ENCODE assay signal across 8 cellular contexts in the genomic region with DNA sequence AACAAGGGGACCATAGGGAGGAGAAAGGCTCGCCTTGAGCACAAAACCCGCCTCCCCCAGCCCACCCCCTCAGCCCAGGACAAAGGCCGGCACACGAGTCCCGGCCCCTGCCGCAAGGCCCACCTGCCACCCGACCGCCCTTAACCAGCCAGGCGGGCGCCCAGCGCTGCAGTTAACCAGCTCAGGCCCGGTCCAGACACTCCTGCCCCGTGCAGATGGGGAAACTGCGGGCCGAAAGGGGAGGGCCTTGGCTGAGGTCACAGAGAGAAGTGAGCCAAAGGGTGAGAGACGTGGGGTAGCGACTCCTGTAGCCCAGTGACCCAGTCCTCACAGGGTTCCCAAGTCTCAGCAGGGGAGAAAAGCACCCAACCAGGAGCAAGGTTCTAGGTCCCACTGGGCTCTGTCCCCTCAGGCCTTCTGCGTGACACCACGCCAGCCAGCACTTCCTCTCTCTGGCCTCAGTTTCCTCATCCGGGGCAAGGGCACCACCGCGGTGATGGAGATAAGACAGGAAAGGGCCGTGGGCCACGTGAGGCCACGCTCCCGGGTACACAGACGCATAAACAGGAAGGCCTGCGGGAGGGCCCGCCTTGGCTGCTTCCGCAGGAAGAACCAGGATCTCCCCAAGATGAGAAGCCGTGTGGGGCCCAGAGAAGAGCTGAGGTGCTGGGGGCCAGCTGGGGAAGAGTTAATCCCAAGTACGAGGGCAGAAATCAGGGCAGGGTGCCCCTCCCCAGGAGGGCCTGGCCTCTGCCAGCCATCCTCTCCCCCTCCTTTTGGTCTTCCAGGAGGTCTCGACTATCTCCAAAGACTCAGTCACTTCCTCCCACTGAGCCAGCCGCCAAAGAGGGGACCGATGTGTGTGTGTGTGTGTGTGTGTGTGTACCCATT. TPM values are rescaled to one million over a fixed set of nuclear protein-coding genes. Genes with fewer than 3 reads are reported as not detected.
DNase-seq lines count a peak whose midpoint lies in the region; ATAC-seq and TF ChIP-seq lines count a peak whose summit lies in the region.

No MANE protein-coding gene starts in this region.

- H3K36me3 ChIP-seq in HEK293 (ENCODE audit: control insufficient read depth in 2 of 2, insufficient read depth in 1 of 2, low read length in 2 of 2) (no peaks in the 10 kb centered on the region), mucosa of descending colon (ENCODE audit: low read depth) (no peaks in the 10 kb centered on the region)

- TF ChIP-seq CTCF in HEK293 (tag by site-specific recombination; IDR thresholded peaks at IDR 0.05) (no peak), mucosa of descending colon (IDR thresholded peaks at IDR 0.05) (no peak)

- POLR2A ChIA-PET in HEK293 (lab: Yijun Ruan, JAX) = no interaction called here

- H3K27ac ChIP-seq in HEK293 (ENCODE audit: extremely low read depth, low read depth, low read length) = no peak overlapping the region
- peak overlapping the region; percentile 30 for H3K27ac ChIP-seq in angular gyrus (ENCODE audit: low read depth, low read length)

- DNase-seq in T-helper 22 cell (ENCODE audit: low read depth) (peak; percentile 73), mucosa of descending colon (peak; percentile 75 to 94 (median 77)), COLO668 (lab: John Stamatoyannopoulos, UW; ENCODE audit: unreplicated experiment) (no peak), NCI-H2081 treated with DMSO at 0.1 percent for 48 hours (lab: John Stamatoyannopoulos, UW) (no peak), DMS153 (lab: John Stamatoyannopoulos, UW) (no peak)
- peak; percentile 62 for DNase-seq in stimulated activated CD8-positive, alpha-beta memory T cell treated with anti-CD3 and anti-CD28 coated beads, Interleukin-7, amount 100 ng/mL, for 24 hours (ENCODE audit: low read depth)

- CTCF ChIA-PET in HEK293 (lab: Yijun Ruan, JAX) = interaction anchor here (4.2 kb wide), 1 partner anchor 12 kb away, joined by 17 read pairs; no protein-coding TSS in a partner anchor

- H3K4me3 ChIP-seq in HEK293 (ENCODE audit: low read depth, low read length) (no peak overlapping the region), mucosa of descending colon (no peak overlapping the region)

- 0 out of 2 replicates have a peak, but pooled peaks cover 6% of the 10 kb centered on the region for H3K4me1 ChIP-seq in HEK293 (ENCODE audit: control insufficient read depth, insufficient read depth, low read length)
- H3K4me1 ChIP-seq in mucosa of descending colon (ENCODE audit: low read depth) = peaks cover 11% of the 10 kb centered on the region

- intact Hi-C loops in mucosa of descending colon (cut with DNase I, micrococcal nuclease) = no loop called here

- no peaks in the 10 kb centered on the region for H3K9me3 ChIP-seq in HEK293 (ENCODE audit: control insufficient read depth, insufficient read depth, low read depth, low read length)
- H3K9me3 ChIP-seq in mucosa of descending colon = no peaks in the 10 kb centered on the region

- peak; percentile 68 for ATAC-seq in mucosa of descending colon

TF ChIP-seq in HEK293, 187 proteins besides CTCF, POLR2A, EP300 and RAD21:
- TF ChIP-seq SP2 (tag by site-specific recombination; IDR thresholded peaks at IDR 0.05) (0 out of 2 replicates have a peak, but pooled peaks have one; percentile 17), ZNF791 (tag by site-specific recombination; IDR thresholded peaks at IDR 0.05) (no peak)

RNA-seq across cellular contexts. Expression of a gene that starts 1.8 kb away (rescaled TPM):
- total RNA-seq in mucosa of descending colon = 10 to 100 TPM; 11.3 to 16.1 (median 13.7) TPM

RNA-seq across cellular contexts. Expression of a gene that starts 34.9 kb away (rescaled TPM):
- 10 to 100 TPM; 43.3 to 74.1 (median 60.5) TPM for total RNA-seq in mucosa of descending colon

RNA-seq across cellular contexts. Expression of a gene that starts 57.1 kb away (rescaled TPM):
- under 1 TPM in 2 of 3 donors, not detected in 1; 0.35 to 0.54 TPM for total RNA-seq in mucosa of descending colon

Comparison
In these comparisons a context has a peak if more than half of its experiments do, and no peak if none do; other contexts are left out.
1. DNase-seq: peak in T-helper 22 cell (single experiment), mucosa of descending colon (3 of 3) and stimulated activated CD8-positive, alpha-beta memory T cell treated with anti-CD3 and anti-CD28 coated beads, Interleukin-7, amount 100 ng/mL, for 24 hours (single experiment); none in COLO668 (single experiment), NCI-H2081 treated with DMSO at 0.1 percent for 48 hours (single experiment) and DMS153 (single experiment).